2 cellular contexts compared by ENCODE assay signal in genomic region chr12:19206493-19207077, GRCh38.
TF ChIP-seq lines count a peak whose summit lies in the region.

No MANE protein-coding gene starts in this region.

TF ChIP-seq in HEK293, 187 proteins besides CTCF, POLR2A, EP300 and RAD21:
- TF ChIP-seq ZNF140 (tag by site-specific recombination; IDR thresholded peaks at IDR 0.05) = no peak
- no peak for TF ChIP-seq ZBTB21 (tag by site-specific recombination; IDR thresholded peaks at IDR 0.05)
- no peak for TF ChIP-seq ZNF624 (tag by site-specific recombination; IDR thresholded peaks at IDR 0.05)
- no peak for TF ChIP-seq ZNF623 (tag by site-specific recombination; IDR thresholded peaks at IDR 0.05)
- TF ChIP-seq ZNF391 (tag by site-specific recombination; IDR thresholded peaks at IDR 0.05; ENCODE audit: borderline replicate concordance, low read depth) = no peak
- no peak for TF ChIP-seq ZNF23 (tag by site-specific recombination; IDR thresholded peaks at IDR 0.05; ENCODE audit: borderline replicate concordance)
- TF ChIP-seq, protein P1, sequence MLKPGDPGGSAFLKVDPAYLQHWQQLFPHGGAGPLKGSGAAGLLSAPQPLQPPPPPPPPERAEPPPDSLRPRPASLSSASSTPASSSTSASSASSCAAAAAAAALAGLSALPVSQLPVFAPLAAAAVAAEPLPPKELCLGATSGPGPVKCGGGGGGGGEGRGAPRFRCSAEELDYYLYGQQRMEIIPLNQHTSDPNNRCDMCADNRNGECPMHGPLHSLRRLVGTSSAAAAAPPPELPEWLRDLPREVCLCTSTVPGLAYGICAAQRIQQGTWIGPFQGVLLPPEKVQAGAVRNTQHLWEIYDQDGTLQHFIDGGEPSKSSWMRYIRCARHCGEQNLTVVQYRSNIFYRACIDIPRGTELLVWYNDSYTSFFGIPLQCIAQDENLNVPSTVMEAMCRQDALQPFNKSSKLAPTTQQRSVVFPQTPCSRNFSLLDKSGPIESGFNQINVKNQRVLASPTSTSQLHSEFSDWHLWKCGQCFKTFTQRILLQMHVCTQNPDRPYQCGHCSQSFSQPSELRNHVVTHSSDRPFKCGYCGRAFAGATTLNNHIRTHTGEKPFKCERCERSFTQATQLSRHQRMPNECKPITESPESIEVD (tag by site-specific recombination; IDR thresholded peaks at IDR 0.05) = 0 out of 2 replicates have a peak, but pooled peaks have one; percentile 16
- TF ChIP-seq, protein P2, sequence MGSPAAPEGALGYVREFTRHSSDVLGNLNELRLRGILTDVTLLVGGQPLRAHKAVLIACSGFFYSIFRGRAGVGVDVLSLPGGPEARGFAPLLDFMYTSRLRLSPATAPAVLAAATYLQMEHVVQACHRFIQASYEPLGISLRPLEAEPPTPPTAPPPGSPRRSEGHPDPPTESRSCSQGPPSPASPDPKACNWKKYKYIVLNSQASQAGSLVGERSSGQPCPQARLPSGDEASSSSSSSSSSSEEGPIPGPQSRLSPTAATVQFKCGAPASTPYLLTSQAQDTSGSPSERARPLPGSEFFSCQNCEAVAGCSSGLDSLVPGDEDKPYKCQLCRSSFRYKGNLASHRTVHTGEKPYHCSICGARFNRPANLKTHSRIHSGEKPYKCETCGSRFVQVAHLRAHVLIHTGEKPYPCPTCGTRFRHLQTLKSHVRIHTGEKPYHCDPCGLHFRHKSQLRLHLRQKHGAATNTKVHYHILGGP (tag by site-specific recombination; IDR thresholded peaks at IDR 0.05) = no peak

TF ChIP-seq in neural cell, 6 proteins besides CTCF, POLR2A, EP300 and RAD21:
- no peak for TF ChIP-seq SMC3 (conservative IDR thresholded peaks at IDR 0.05; ENCODE audit: poor library complexity)
- no peak for TF ChIP-seq MXI1 (conservative IDR thresholded peaks at IDR 0.05; ENCODE audit: poor library complexity, severe bottlenecking)
- no peak for TF ChIP-seq POLR2AphosphoS5 (IDR thresholded peaks at IDR 0.05)
- TF ChIP-seq TAF1 (IDR thresholded peaks at IDR 0.05; ENCODE audit: low read depth) = no peak
- TF ChIP-seq, protein P3, sequence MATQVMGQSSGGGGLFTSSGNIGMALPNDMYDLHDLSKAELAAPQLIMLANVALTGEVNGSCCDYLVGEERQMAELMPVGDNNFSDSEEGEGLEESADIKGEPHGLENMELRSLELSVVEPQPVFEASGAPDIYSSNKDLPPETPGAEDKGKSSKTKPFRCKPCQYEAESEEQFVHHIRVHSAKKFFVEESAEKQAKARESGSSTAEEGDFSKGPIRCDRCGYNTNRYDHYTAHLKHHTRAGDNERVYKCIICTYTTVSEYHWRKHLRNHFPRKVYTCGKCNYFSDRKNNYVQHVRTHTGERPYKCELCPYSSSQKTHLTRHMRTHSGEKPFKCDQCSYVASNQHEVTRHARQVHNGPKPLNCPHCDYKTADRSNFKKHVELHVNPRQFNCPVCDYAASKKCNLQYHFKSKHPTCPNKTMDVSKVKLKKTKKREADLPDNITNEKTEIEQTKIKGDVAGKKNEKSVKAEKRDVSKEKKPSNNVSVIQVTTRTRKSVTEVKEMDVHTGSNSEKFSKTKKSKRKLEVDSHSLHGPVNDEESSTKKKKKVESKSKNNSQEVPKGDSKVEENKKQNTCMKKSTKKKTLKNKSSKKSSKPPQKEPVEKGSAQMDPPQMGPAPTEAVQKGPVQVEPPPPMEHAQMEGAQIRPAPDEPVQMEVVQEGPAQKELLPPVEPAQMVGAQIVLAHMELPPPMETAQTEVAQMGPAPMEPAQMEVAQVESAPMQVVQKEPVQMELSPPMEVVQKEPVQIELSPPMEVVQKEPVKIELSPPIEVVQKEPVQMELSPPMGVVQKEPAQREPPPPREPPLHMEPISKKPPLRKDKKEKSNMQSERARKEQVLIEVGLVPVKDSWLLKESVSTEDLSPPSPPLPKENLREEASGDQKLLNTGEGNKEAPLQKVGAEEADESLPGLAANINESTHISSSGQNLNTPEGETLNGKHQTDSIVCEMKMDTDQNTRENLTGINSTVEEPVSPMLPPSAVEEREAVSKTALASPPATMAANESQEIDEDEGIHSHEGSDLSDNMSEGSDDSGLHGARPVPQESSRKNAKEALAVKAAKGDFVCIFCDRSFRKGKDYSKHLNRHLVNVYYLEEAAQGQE (IDR thresholded peaks at IDR 0.05; ENCODE audit: borderline replicate concordance) = no peak
- TF ChIP-seq EZH2 (IDR thresholded peaks at IDR 0.05; ENCODE audit: borderline replicate concordance, insufficient read depth, low read length, poor library complexity, severe bottlenecking) = no peak
